ENCODE assay signal across 8 cellular contexts in genomic region chrY:3003510-3003817, GRCh38.
DNase-seq lines count a peak whose midpoint lies in the region; ATAC-seq, FAIRE-seq and TF ChIP-seq lines count a peak whose summit lies in the region.
"Had no signal": no experiment of that assay in that cellular context is flagged by ENCODE, and none has a peak within 500 bp of the region (broad histone marks: within the 10 kb centered on the region; RNA-seq: fewer than 3 reads in every experiment).

No MANE protein-coding gene starts in this region.

- peak overlapping the region in 1 of 2 donors; percentile 97 for H3K27ac ChIP-seq in small intestine (ENCODE audit: low read depth in 1 of 2, low read length in 1 of 2)

- POLR2A ChIA-PET in MCF 10A (lab: Yijun Ruan, JAX) = no interaction called here

- intact Hi-C loops in MCF 10A (cut with micrococcal nuclease) = no loop called here

- H3K9me3 ChIP-seq in small intestine (ENCODE audit: control insufficient read depth, low read depth) = no peaks in the 10 kb centered on the region

- peaks cover 0 to 9% of the 10 kb centered on the region in 2 donors for H3K4me1 ChIP-seq in small intestine (ENCODE audit: control insufficient read depth in 2 of 2, insufficient read depth in 1 of 2, low read depth in 1 of 2, low read length in 1 of 2)

- peak; percentile 24 for ATAC-seq in GM21381 (IDR thresholded peaks at IDR 0.05; ENCODE audit: unreplicated experiment)
- no peak for ATAC-seq in HG03469 (IDR thresholded peaks at IDR 0.05; ENCODE audit: unreplicated experiment)

- H3K4me3 ChIP-seq in epithelial cell of esophagus (ENCODE audit: low read length) (peak overlapping the region; percentile 50), small intestine (ENCODE audit: low read depth in 1 of 2, low read length in 2 of 2) (peak overlapping the region in 1 of 2 donors; percentile 19)

- FAIRE-seq in small intestine (lab: Jason Lieb, UNC) = no peak
- FAIRE-seq: keratinocyte had no signal

- in situ Hi-C loops in KBM-7 (cut with MboI; ENCODE audit: low pct_unique_long_range_greater_than_20kb, low sequenced_read_pairs) = no loop called here

- no peaks in the 10 kb centered on the region for H3K27me3 ChIP-seq in small intestine (ENCODE audit: control insufficient read depth in 2 of 2, insufficient read depth in 2 of 2, low read length in 2 of 2)

- DNase-seq in KBM-7 = peak; percentile 56
- DNase-seq in epithelial cell of esophagus (ENCODE audit: low read depth) = no peak
- DNase-seq in small intestine = peak; percentile 42
- no peak for DNase-seq in MCF 10A (ENCODE audit: unreplicated experiment)
- DNase-seq in MV-4-11 (lab: John Stamatoyannopoulos, UW) = no peak

- H3K4me3 Mint-ChIP-seq in MCF 10A (ENCODE audit: unreplicated experiment) = no peak overlapping the region

- H3K27ac Mint-ChIP-seq in MCF 10A (ENCODE audit: low read depth, unreplicated experiment) = no peak overlapping the region

- H3K9me3 Mint-ChIP-seq in MCF 10A (ENCODE audit: unreplicated experiment) = no peaks in the 10 kb centered on the region

- WGBS in small intestine, 3 donors = 0% methylated on average over 1 of the region's 1 CpG; no CpG with 5 or more reads in 1 of the 3 donors

- H3K36me3 ChIP-seq in small intestine (ENCODE audit: control insufficient read depth in 2 of 2, insufficient read depth in 2 of 2, low read length in 2 of 2) = no peaks in the 10 kb centered on the region

- no peaks in the 10 kb centered on the region for H3K4me1 Mint-ChIP-seq in MCF 10A (ENCODE audit: insufficient read depth, unreplicated experiment)

- no peaks in the 10 kb centered on the region for H3K36me3 Mint-ChIP-seq in MCF 10A (ENCODE audit: insufficient read depth, unreplicated experiment)

- CTCF ChIA-PET in MCF 10A (lab: Yijun Ruan, JAX) = no interaction called here

- TF ChIP-seq CTCF in epithelial cell of esophagus (IDR thresholded peaks at IDR 0.05; ENCODE audit: insufficient read depth, low read depth, low read length, missing control alignments) = no peak
- no peak for TF ChIP-seq CTCF in MCF 10A (IDR thresholded peaks at IDR 0.05; ENCODE audit: unreplicated experiment)

- BruUV-seq in MCF 10A (replicated peaks; lab: Mats Ljungman, UMichigan) = no TSS peak

- no peaks in the 10 kb centered on the region for H3K27me3 Mint-ChIP-seq in MCF 10A (ENCODE audit: insufficient read depth, unreplicated experiment)

Comparison
In these comparisons a context has a peak if more than half of its experiments do, and no peak if none do; other contexts are left out.
1. DNase-seq: peak in KBM-7 (single experiment) and small intestine (single experiment); none in epithelial cell of esophagus (single experiment), MCF 10A (single experiment) and MV-4-11 (single experiment).